9 cellular contexts compared by ENCODE assay signal in the genomic region with DNA sequence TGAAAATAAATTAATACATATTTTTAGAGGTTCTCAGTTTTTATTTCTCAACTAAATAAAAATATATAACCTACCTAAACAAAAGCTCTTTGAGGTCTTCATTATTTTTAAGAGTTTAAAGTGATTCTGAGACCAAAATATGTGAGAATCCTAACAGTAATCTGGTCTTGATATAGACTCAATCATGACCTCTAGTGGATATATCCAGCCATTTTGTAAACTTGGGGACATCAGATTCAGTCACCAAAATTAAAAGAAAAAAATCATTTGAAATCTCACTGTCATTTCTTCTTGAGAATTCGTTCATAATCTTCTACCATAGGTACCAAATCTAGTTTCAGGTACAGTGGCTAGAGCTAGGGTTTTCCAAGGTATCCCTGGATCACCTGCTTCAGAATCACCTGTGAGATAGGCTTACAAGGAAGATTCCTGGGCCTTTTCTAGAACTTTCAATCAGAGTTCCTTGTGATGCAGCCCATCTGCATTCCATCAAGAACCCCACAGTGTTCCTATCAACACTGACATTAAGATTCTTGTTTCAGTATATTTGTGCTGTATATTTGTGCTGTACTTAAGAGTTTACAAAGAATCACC.
DNase-seq lines count a peak whose midpoint lies in the region; ATAC-seq and TF ChIP-seq lines count a peak whose summit lies in the region.
"Had no signal": no experiment of that assay in that cellular context is flagged by ENCODE, and none has a peak within 500 bp of the region (broad histone marks: within the 10 kb centered on the region; RNA-seq: fewer than 3 reads in every experiment).

No MANE protein-coding gene starts in this region.

- in situ Hi-C loops in astrocyte of the spinal cord (cut with HindIII; ENCODE audit: low sequenced_read_pairs) = no loop called here

- TF ChIP-seq RAD21 in Ishikawa (IDR thresholded peaks at IDR 0.05; ENCODE audit: low read depth) = peak; percentile 57

- DNase-seq in DMS53 treated with DMSO at 0.1 percent for 48 hours (lab: John Stamatoyannopoulos, UW; ENCODE audit: unreplicated experiment) (peak; percentile 52), astrocyte of the spinal cord (ENCODE audit: low read depth, low spot score) (peak; percentile 66), myocyte (ENCODE audit: low read depth) (peak; percentile 46), omental fat pad (ENCODE audit: low spot score) (no peak), NCI-H2196 (lab: John Stamatoyannopoulos, UW; ENCODE audit: unreplicated experiment) (no peak)

- H3K4me3 ChIP-seq in astrocyte of the spinal cord (ENCODE audit: low read depth, low read length) = no peak overlapping the region
- H3K4me3 ChIP-seq: K562 had no signal

- TF ChIP-seq CTCF in astrocyte of the spinal cord (IDR thresholded peaks at IDR 0.05; ENCODE audit: low read depth, low read length) = peak; percentile 52
- TF ChIP-seq CTCF in omental fat pad (IDR thresholded peaks at IDR 0.05) = no peak

- ATAC-seq in omental fat pad (ENCODE audit: low FRiP score) = no peak
- ATAC-seq in GM21786 (IDR thresholded peaks at IDR 0.05; ENCODE audit: unreplicated experiment) = no peak
- no peak for ATAC-seq in HG03108 (IDR thresholded peaks at IDR 0.05; ENCODE audit: unreplicated experiment)
- ATAC-seq: K562 had no signal

- TF ChIP-seq EP300 in Ishikawa (IDR thresholded peaks at IDR 0.05; ENCODE audit: borderline replicate concordance) = no peak

TF ChIP-seq in Ishikawa, 13 proteins besides CTCF, POLR2A, EP300 and RAD21:
- TF ChIP-seq NFIC (IDR thresholded peaks at IDR 0.05) (no peak), CREB1 (IDR thresholded peaks at IDR 0.05; ENCODE audit: low read depth) (no peak), CEBPB (IDR thresholded peaks at IDR 0.05) (no peak), FOXM1 (IDR thresholded peaks at IDR 0.05; ENCODE audit: borderline replicate concordance, low read depth) (no peak), REST (IDR thresholded peaks at IDR 0.05; ENCODE audit: low read depth) (no peak), YY1 (IDR thresholded peaks at IDR 0.05; ENCODE audit: low read depth) (no peak), TCF12 (IDR thresholded peaks at IDR 0.05; ENCODE audit: low read depth) (no peak)
- TF ChIP-seq, protein P1, sequence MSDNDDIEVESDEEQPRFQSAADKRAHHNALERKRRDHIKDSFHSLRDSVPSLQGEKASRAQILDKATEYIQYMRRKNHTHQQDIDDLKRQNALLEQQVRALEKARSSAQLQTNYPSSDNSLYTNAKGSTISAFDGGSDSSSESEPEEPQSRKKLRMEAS (IDR thresholded peaks at IDR 0.05) = no peak

Comparison
In these comparisons a context has a peak if more than half of its experiments do, and no peak if none do; other contexts are left out.
1. DNase-seq: peak in DMS53 treated with DMSO at 0.1 percent for 48 hours (single experiment), astrocyte of the spinal cord (single experiment) and myocyte (single experiment); none in omental fat pad (single experiment) and NCI-H2196 (single experiment).